ENCODE assay signal across 23 cellular contexts in the genomic region with DNA sequence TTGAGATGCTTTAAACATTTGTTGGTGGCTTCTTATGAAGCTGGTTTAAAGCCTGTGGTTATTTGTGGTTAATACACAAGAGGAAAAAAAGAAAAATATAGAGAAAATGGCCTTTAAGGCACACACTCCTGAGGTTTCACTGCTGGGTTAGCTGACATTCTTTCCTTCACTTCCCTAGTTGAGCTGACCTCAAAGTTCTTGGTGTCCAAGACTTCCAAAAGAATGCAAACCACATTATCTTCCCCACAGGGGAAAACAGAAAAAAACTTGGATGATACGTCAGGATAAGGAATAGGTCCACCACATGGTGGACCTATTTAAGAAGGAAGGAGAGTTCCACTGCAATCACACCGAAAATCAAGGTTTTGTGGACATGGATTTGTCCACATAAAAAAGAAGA.
DNase-seq lines count a peak whose midpoint lies in the region; ATAC-seq, FAIRE-seq and TF ChIP-seq lines count a peak whose summit lies in the region.
"Had no signal": no experiment of that assay in that cellular context is flagged by ENCODE, and none has a peak within 500 bp of the region (broad histone marks: within the 10 kb centered on the region; RNA-seq: fewer than 3 reads in every experiment).

No MANE protein-coding gene starts in this region.

- no peak for TF ChIP-seq POLR2A in ovary (IDR thresholded peaks at IDR 0.05)
- no peak for TF ChIP-seq POLR2A in GM12892 (IDR thresholded peaks at IDR 0.05; ENCODE audit: low read depth, low read length)
- no peak for TF ChIP-seq POLR2A in sigmoid colon (IDR thresholded peaks at IDR 0.05)

- no peak for FAIRE-seq in GM12892 (lab: Jason Lieb, UNC)
- FAIRE-seq: GM12891, GM18507, H1 had no signal

- H3K9me3 ChIP-seq in ovary = no peaks in the 10 kb centered on the region
- no peaks in the 10 kb centered on the region for H3K9me3 ChIP-seq in sigmoid colon

- H3K27ac ChIP-seq in ovary (no peak overlapping the region), sigmoid colon (no peak overlapping the region)

- TF ChIP-seq CTCF in choroid plexus epithelial cell (conservative IDR thresholded peaks at IDR 0.05; ENCODE audit: low read depth, low read length) = no peak
- no peak for TF ChIP-seq CTCF in ovary (IDR thresholded peaks at IDR 0.05)
- no peak for TF ChIP-seq CTCF in sigmoid colon (IDR thresholded peaks at IDR 0.05)

- 41 to 50% (median 46%) methylated on average over 2 of the region's 2 CpGs for WGBS in ovary, 3 donors
- 70 to 92% methylated on average over 2 of the region's 2 CpGs for WGBS in sigmoid colon, 2 donors

- H3K36me3 ChIP-seq in ovary = no peaks in the 10 kb centered on the region
- no peaks in the 10 kb centered on the region for H3K36me3 ChIP-seq in sigmoid colon

- H3K27me3 ChIP-seq in ovary = no peaks in the 10 kb centered on the region
- no peaks in the 10 kb centered on the region for H3K27me3 ChIP-seq in sigmoid colon

- intact Hi-C loops in ovary (cut with DNase I) = no loop called here
- intact Hi-C loops in sigmoid colon (cut with DNase I) = no loop called here

- peak; percentile 66 for DNase-seq in EH (ENCODE audit: low read depth)
- DNase-seq in M059J (ENCODE audit: low read depth) = peak; percentile 68
- DNase-seq in choroid plexus epithelial cell (ENCODE audit: low read depth) = peak; percentile 14
- peak; percentile 56 for DNase-seq in renal cortical epithelial cell (ENCODE audit: low read depth)
- DNase-seq in ovary = no peak
- no peak for DNase-seq in GM12892 (ENCODE audit: insufficient read length)
- DNase-seq in sigmoid colon = no peak
- DNase-seq: AML-193; DND-41; GF-D8; Kasumi-1; NCI-H1105; NCI-H2081; NCI-H2171 treated with DMSO at 0.1 percent for 48 hours; NCI-H446 treated with DMSO at 0.1 percent for 48 hours; NCI-H748 treated with DMSO at 0.1 percent for 48 hours; NK-92 treated with Interleukin-12 subunit alpha and Interleukin-12 subunit beta, amount 100 ng/mL, for 24 hours; SHP77 treated with DMSO at 0.1 percent for 48 hours; T-helper 1 cell had no signal

- H3K4me1 ChIP-seq in ovary (ENCODE audit: insufficient read depth) (no peaks in the 10 kb centered on the region), sigmoid colon (no peaks in the 10 kb centered on the region)

- TF ChIP-seq EP300 in ovary (IDR thresholded peaks at IDR 0.05) (no peak), sigmoid colon (IDR thresholded peaks at IDR 0.05) (no peak)

- ATAC-seq in HG03354 (IDR thresholded peaks at IDR 0.05; ENCODE audit: poor library complexity, severe bottlenecking, unreplicated experiment) = no peak

- no peak overlapping the region for H3K4me3 ChIP-seq in choroid plexus epithelial cell (ENCODE audit: low read depth, low read length)
- H3K4me3 ChIP-seq in ovary = no peak overlapping the region
- H3K4me3 ChIP-seq in sigmoid colon = no peak overlapping the region

Comparison
In these comparisons a context has a peak if more than half of its experiments do, and no peak if none do; other contexts are left out.
1. DNase-seq: peak in EH (single experiment), M059J (single experiment), choroid plexus epithelial cell (single experiment) and renal cortical epithelial cell (single experiment); none in ovary (0 of 5), GM12892 (single experiment) and sigmoid colon (single experiment).